Comparison of ENCODE assay signal across 14 cellular contexts in the genomic region with DNA sequence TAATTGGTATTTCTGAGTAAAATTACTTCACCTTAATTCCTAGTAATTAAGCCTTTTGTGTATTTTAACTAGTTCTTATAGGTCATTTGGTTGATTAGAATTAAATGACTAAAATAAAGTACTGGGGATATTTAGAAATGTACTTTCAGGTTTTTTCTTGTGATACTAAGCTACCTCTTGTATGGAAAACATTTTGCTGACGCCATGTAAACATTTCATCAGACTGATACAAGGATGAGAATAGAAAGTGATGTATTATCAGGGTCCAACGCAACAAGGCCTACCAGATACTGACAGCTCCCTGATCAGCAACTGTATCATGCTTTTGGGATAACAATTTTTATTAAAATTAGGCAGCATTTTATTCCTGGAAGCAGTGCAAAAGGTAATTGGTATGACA. TPM values are rescaled to one million over a fixed set of nuclear protein-coding genes. Genes with fewer than 3 reads are reported as not detected.
DNase-seq lines count a peak whose midpoint lies in the region; ATAC-seq and TF ChIP-seq lines count a peak whose summit lies in the region.
"Had no signal": no experiment of that assay in that cellular context is flagged by ENCODE, and none has a peak within 500 bp of the region (broad histone marks: within the 10 kb centered on the region; RNA-seq: fewer than 3 reads in every experiment).

No MANE protein-coding gene starts in this region.

- H3K4me1 ChIP-seq in BLaER1 (peaks cover 45% of the 10 kb centered on the region), HCT116 (ENCODE audit: control insufficient read depth in 1 of 2, insufficient read depth in 2 of 2, low read length in 2 of 2) (peaks cover 9 to 22% of the 10 kb centered on the region in 2 experiments; a peak in 3 of 4 replicates), adipocyte (ENCODE audit: control insufficient read depth, insufficient read depth, low read length) (peaks cover 33% of the 10 kb centered on the region)

- intact Hi-C loops in HCT116 (cut with micrococcal nuclease) = no loop called here

- no peak overlapping the region for H2AFZ ChIP-seq in HCT116 (ENCODE audit: low read depth, low read length, poor library complexity, severe bottlenecking)

- CTCF ChIA-PET in HCT116 (lab: Charles Lee) = no interaction called here

- POLR2A ChIA-PET in HCT116 (lab: Charles Lee) = no interaction called here

- no peak for DNase-seq in HCT116 (ENCODE audit: low read depth, low spot score)
- DNase-seq in adipocyte (ENCODE audit: low read depth) = no peak
- DNase-seq in mesothelial cell of epicardium (ENCODE audit: low spot score in 2 of 2, unreplicated experiment in 2 of 2) = no peak
- no peak for DNase-seq in NCI-H2107 treated with DMSO at 0.1 percent for 48 hours (lab: John Stamatoyannopoulos, UW; ENCODE audit: unreplicated experiment)
- no peak for DNase-seq in endothelial cell (ENCODE audit: low spot score)
- no peak for DNase-seq in NCI-H226
- no peak for DNase-seq in brain microvascular endothelial cell
- DNase-seq: COR-L47; hypothalamus; NCI-H524 treated with DMSO at 0.1 percent for 48 hours; stimulated activated CD4-positive, alpha-beta T cell treated with anti-CD3 and anti-CD28 coated beads, Interleukin-2, amount 100 ng/mL, for 24 hours had no signal

- no peak for ATAC-seq in HCT116

- peaks cover 44% of the 10 kb centered on the region for H3K36me3 ChIP-seq in BLaER1
- peaks cover 38 to 43% of the 10 kb centered on the region in 2 experiments for H3K36me3 ChIP-seq in HCT116 (ENCODE audit: control insufficient read depth in 1 of 2, insufficient read depth in 2 of 2, low read length in 2 of 2)
- peaks cover 45% of the 10 kb centered on the region for H3K36me3 ChIP-seq in adipocyte (ENCODE audit: control insufficient read depth, insufficient read depth, low read length, severe bottlenecking)
- H3K36me3 ChIP-seq in brain microvascular endothelial cell (replicated peaks) = peaks cover 23% of the 10 kb centered on the region

- peaks cover 40% of the 10 kb centered on the region for H3K4me1 Mint-ChIP-seq in mesothelial cell of epicardium
- peaks cover 9% of the 10 kb centered on the region for H3K4me1 Mint-ChIP-seq in endothelial cell (ENCODE audit: unreplicated experiment)

- peak overlapping the region; percentile 91 for H3K4me3 ChIP-seq in BLaER1
- H3K4me3 ChIP-seq in HCT116 (replicated peaks in 1 of 2; ENCODE audit: low read depth in 1 of 2, low read length in 2 of 2) = no peak overlapping the region; a peak in 1 of 4 replicates
- H3K4me3 ChIP-seq in adipocyte (ENCODE audit: low read length) = peak overlapping the region; percentile 99
- H3K4me3 ChIP-seq in brain microvascular endothelial cell (ENCODE audit: low read depth, low read length) = no peak overlapping the region

- no peak for TF ChIP-seq POLR2A in HCT116 (IDR thresholded peaks at IDR 0.05; ENCODE audit: borderline replicate concordance, extremely low read depth, insufficient read depth, insufficient read length)

- TF ChIP-seq RAD21 in HCT116 (IDR thresholded peaks at IDR 0.05; ENCODE audit: low read depth) = no peak

- H3K4me2 ChIP-seq in BLaER1 (peak overlapping the region; percentile 87), HCT116 (ENCODE audit: low read length) (peak overlapping the region; percentile 92)

- H3K4me3 Mint-ChIP-seq in mesothelial cell of epicardium (peak overlapping the region; percentile 45), endothelial cell (ENCODE audit: unreplicated experiment) (no peak overlapping the region)

- H3K27me3 ChIP-seq in BLaER1 (no peaks in the 10 kb centered on the region), HCT116 (ENCODE audit: insufficient read depth, low read length) (no peaks in the 10 kb centered on the region), adipocyte (replicated peaks; ENCODE audit: control insufficient read depth, insufficient read depth, low read length) (no peaks in the 10 kb centered on the region), brain microvascular endothelial cell (replicated peaks) (no peaks in the 10 kb centered on the region)

- H3K27me3 Mint-ChIP-seq in mesothelial cell of epicardium (ENCODE audit: low read depth) (no peaks in the 10 kb centered on the region), endothelial cell (ENCODE audit: unreplicated experiment) (peaks cover 2% of the 10 kb centered on the region)

- H3K27ac Mint-ChIP-seq in mesothelial cell of epicardium (peak overlapping the region; percentile 43), endothelial cell (ENCODE audit: unreplicated experiment) (no peak overlapping the region)

- RAD21 ChIA-PET in HCT116 (lab: Charles Lee; ENCODE audit: low non-redundant PET in 1 of 2, low total read pairs in 2 of 2, uncharacterized antibody in 2 of 2, unreplicated experiment in 2 of 2) = no interaction called here

- in situ Hi-C loops in brain microvascular endothelial cell (cut with HindIII; ENCODE audit: low pct_ligation_motif_present, low sequenced_read_pairs) = no loop called here

- H3K9me3 Mint-ChIP-seq in mesothelial cell of epicardium (no peaks in the 10 kb centered on the region), endothelial cell (ENCODE audit: unreplicated experiment) (no peaks in the 10 kb centered on the region)

- TF ChIP-seq CTCF in HCT116 (IDR thresholded peaks at IDR 0.05 in 2 of 3, conservative IDR thresholded peaks at IDR 0.05 in 1 of 3; ENCODE audit: borderline replicate concordance in 1 of 3, insufficient read depth in 1 of 3, low read depth in 2 of 3, low read length in 2 of 3) = no peak
- TF ChIP-seq CTCF in mesothelial cell of epicardium (IDR thresholded peaks at IDR 0.05; ENCODE audit: unreplicated experiment) = no peak
- TF ChIP-seq CTCF in endothelial cell (IDR thresholded peaks at IDR 0.05; ENCODE audit: unreplicated experiment) = no peak
- no peak for TF ChIP-seq CTCF in brain microvascular endothelial cell (IDR thresholded peaks at IDR 0.05; ENCODE audit: low read depth, low read length, missing control alignments)

- H3K27ac ChIP-seq in BLaER1 (no peak overlapping the region), HCT116 (ENCODE audit: low read depth, low read length) (no peak overlapping the region), brain microvascular endothelial cell (no peak overlapping the region)

- no peaks in the 10 kb centered on the region for H3K9me3 ChIP-seq in BLaER1
- H3K9me3 ChIP-seq in HCT116 (ENCODE audit: control insufficient read depth in 1 of 2, insufficient read depth in 1 of 2, low read depth in 1 of 2, low read length in 2 of 2) = no peaks in the 10 kb centered on the region
- no peaks in the 10 kb centered on the region for H3K9me3 ChIP-seq in adipocyte (ENCODE audit: control insufficient read depth, low read length)

- 0 out of 2 replicates have a peak overlapping the region, but pooled peaks have one; percentile 100 for H3K9ac ChIP-seq in BLaER1
- H3K9ac ChIP-seq in HCT116 (ENCODE audit: low read length) = no peak overlapping the region
- H3K9ac ChIP-seq in adipocyte (ENCODE audit: low read length) = peak overlapping the region; percentile 99

- H3K36me3 Mint-ChIP-seq in mesothelial cell of epicardium (peaks cover 23% of the 10 kb centered on the region), endothelial cell (ENCODE audit: low read depth, unreplicated experiment) (peaks cover 11% of the 10 kb centered on the region)

- H4K20me1 ChIP-seq in BLaER1 = peaks cover 53% of the 10 kb centered on the region
- no peaks in the 10 kb centered on the region for H4K20me1 ChIP-seq in HCT116 (ENCODE audit: insufficient read depth)

- no TSS peak for BruUV-seq in HCT116 (replicated peaks; lab: Mats Ljungman, UMichigan)

- H3K9me2 ChIP-seq in HCT116 (ENCODE audit: insufficient read depth) = no peaks in the 10 kb centered on the region

- peaks cover 67% of the 10 kb centered on the region for H3K79me2 ChIP-seq in HCT116 (ENCODE audit: insufficient read depth, low read length)

TF ChIP-seq in HCT116, 20 proteins besides CTCF, POLR2A, EP300 and RAD21:
- TF ChIP-seq EZH2phosphoT487 (IDR thresholded peaks at IDR 0.05; ENCODE audit: borderline replicate concordance) = no peak
- TF ChIP-seq, protein P1, sequence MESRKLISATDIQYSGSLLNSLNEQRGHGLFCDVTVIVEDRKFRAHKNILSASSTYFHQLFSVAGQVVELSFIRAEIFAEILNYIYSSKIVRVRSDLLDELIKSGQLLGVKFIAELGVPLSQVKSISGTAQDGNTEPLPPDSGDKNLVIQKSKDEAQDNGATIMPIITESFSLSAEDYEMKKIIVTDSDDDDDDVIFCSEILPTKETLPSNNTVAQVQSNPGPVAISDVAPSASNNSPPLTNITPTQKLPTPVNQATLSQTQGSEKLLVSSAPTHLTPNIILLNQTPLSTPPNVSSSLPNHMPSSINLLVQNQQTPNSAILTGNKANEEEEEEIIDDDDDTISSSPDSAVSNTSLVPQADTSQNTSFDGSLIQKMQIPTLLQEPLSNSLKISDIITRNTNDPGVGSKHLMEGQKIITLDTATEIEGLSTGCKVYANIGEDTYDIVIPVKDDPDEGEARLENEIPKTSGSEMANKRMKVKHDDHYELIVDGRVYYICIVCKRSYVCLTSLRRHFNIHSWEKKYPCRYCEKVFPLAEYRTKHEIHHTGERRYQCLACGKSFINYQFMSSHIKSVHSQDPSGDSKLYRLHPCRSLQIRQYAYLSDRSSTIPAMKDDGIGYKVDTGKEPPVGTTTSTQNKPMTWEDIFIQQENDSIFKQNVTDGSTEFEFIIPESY (IDR thresholded peaks at IDR 0.05; ENCODE audit: extremely low read depth, insufficient replicate concordance, low read length) = no peak
- no peak for TF ChIP-seq JUND (IDR thresholded peaks at IDR 0.05)
- TF ChIP-seq ATF3 (IDR thresholded peaks at IDR 0.05) = no peak
- no peak for TF ChIP-seq FOSL1 (IDR thresholded peaks at IDR 0.05; ENCODE audit: low read depth)

RNA-seq across cellular contexts. Expression of gene SMARCE1, which starts 1.7 kb away (rescaled TPM):
- 136 TPM for total RNA-seq in HCT116 (2021; ENCODE audit: unreplicated experiment)
- 102 and 115 TPM in 2 replicates for polyA plus RNA-seq in HCT116 (2012)
- total RNA-seq in mesothelial cell of epicardium = 162 to 163 TPM (median 162 TPM) in 3 replicates
- 138 TPM for total RNA-seq in endothelial cell (ENCODE audit: unreplicated experiment)

RNA-seq across cellular contexts. Expression of gene KRT222, which starts 19.0 kb away (rescaled TPM):
- 5.0 TPM for total RNA-seq in HCT116 (2021; ENCODE audit: unreplicated experiment)
- 2.0 and 3.1 TPM in 2 replicates for polyA plus RNA-seq in HCT116 (2012)
- total RNA-seq in mesothelial cell of epicardium = not detected in 3 replicates
- 1.2 TPM for total RNA-seq in endothelial cell (ENCODE audit: unreplicated experiment)
- total RNA-seq: myocyte had no signal

RNA-seq across cellular contexts. Expression of gene KRT24, which starts 57.6 kb away (rescaled TPM):
- total RNA-seq in HCT116 (2021; ENCODE audit: unreplicated experiment) = not detected
- not detected in 2 replicates for polyA plus RNA-seq in HCT116 (2012)
- total RNA-seq in mesothelial cell of epicardium = not detected in 3 replicates
- not detected for total RNA-seq in endothelial cell (ENCODE audit: unreplicated experiment)
- total RNA-seq: myocyte, temporal lobe had no signal

Comparison
In these comparisons a context has a peak if more than half of its experiments do, and no peak if none do; other contexts are left out.
1. H3K4me3 ChIP-seq: peak in BLaER1 (single experiment) and adipocyte (single experiment); none in HCT116 (0 of 2) and brain microvascular endothelial cell (single experiment).